ENCODE assay signal across 8 cellular contexts in genomic region chr19:756232-756631, GRCh38. TPM values are rescaled to one million over a fixed set of nuclear protein-coding genes. Genes with fewer than 3 reads are reported as not detected.
DNase-seq lines count a peak whose midpoint lies in the region; ATAC-seq and TF ChIP-seq lines count a peak whose summit lies in the region.

No MANE protein-coding gene starts in this region.

- no peak overlapping the region for H3K27ac ChIP-seq in vagina

- H3K36me3 ChIP-seq in vagina = no peaks in the 10 kb centered on the region

- peak; percentile 93 for ATAC-seq in activated CD4-positive, alpha-beta T cell treated with anti-CD3 and anti-CD28 coated beads for 36 hours
- no peak for ATAC-seq in HG02973 (IDR thresholded peaks at IDR 0.05; ENCODE audit: unreplicated experiment)

- H3K9me3 ChIP-seq in vagina = peaks cover 3% of the 10 kb centered on the region

- H3K4me1 ChIP-seq in vagina = peaks cover 17% of the 10 kb centered on the region

- H3K4me1 Mint-ChIP-seq in activated CD4-positive, alpha-beta T cell treated with anti-CD3 and anti-CD28 coated beads for 36 hours = peaks cover 3% of the 10 kb centered on the region

- peaks cover 6% of the 10 kb centered on the region for H3K9me3 Mint-ChIP-seq in activated CD4-positive, alpha-beta T cell treated with anti-CD3 and anti-CD28 coated beads for 36 hours (ENCODE audit: low read depth)

- intact Hi-C loops in activated CD4-positive, alpha-beta T cell treated with anti-CD3 and anti-CD28 coated beads for 36 hours (cut with DNase I, micrococcal nuclease) = no loop called here
- intact Hi-C loops in vagina (cut with DNase I) = no loop called here

- no peaks in the 10 kb centered on the region for H3K36me3 Mint-ChIP-seq in activated CD4-positive, alpha-beta T cell treated with anti-CD3 and anti-CD28 coated beads for 36 hours (ENCODE audit: low read depth)

- no peak overlapping the region for H3K27ac Mint-ChIP-seq in activated CD4-positive, alpha-beta T cell treated with anti-CD3 and anti-CD28 coated beads for 36 hours

- H3K27me3 ChIP-seq in vagina = no peaks in the 10 kb centered on the region

- CTCF ChIA-PET in activated CD4-positive, alpha-beta T cell treated with anti-CD3 and anti-CD28 coated beads for 36 hours (lab: Charles Lee) = no interaction called here

- TF ChIP-seq POLR2A in vagina (IDR thresholded peaks at IDR 0.05) = no peak

- no peak overlapping the region for H3K4me3 ChIP-seq in vagina

- peak; percentile 61 for DNase-seq in activated CD4-positive, alpha-beta T cell treated with anti-CD3 and anti-CD28 coated beads for 36 hours
- DNase-seq in activated CD4-positive, alpha-beta T cell treated with anti-CD3 and anti-CD28 coated beads for 1 hour = no peak
- DNase-seq in NCI-H69 (lab: John Stamatoyannopoulos, UW) (peak; percentile 67), cerebellar cortex (ENCODE audit: low spot score) (peak; percentile 21), NCI-H2081 (lab: John Stamatoyannopoulos, UW) (no peak), vagina (ENCODE audit: extremely low spot score in 2 of 2) (no peak)
- DNase-seq in stimulated activated CD4-positive, alpha-beta T cell treated with anti-CD3 and anti-CD28 coated beads, TNF-alpha, amount 100 ng/mL, for 24 hours (ENCODE audit: low read depth in 3 of 3) = peak in 2 of 3 experiments; percentile 3 to 27

- H3K4me3 Mint-ChIP-seq in activated CD4-positive, alpha-beta T cell treated with anti-CD3 and anti-CD28 coated beads for 36 hours = no peak overlapping the region

- POLR2A ChIA-PET in activated CD4-positive, alpha-beta T cell treated with anti-CD3 and anti-CD28 coated beads for 36 hours (lab: Charles Lee) = no interaction called here

- no peak for TF ChIP-seq CTCF in vagina (IDR thresholded peaks at IDR 0.05)

- H3K27me3 Mint-ChIP-seq in activated CD4-positive, alpha-beta T cell treated with anti-CD3 and anti-CD28 coated beads for 36 hours = no peaks in the 10 kb centered on the region

RNA-seq across cellular contexts. Expression of gene MISP, which starts 5.3 kb away (rescaled TPM):
- under 1 TPM in 1 of 2 experiments, not detected in 1; 0.07 TPM for total RNA-seq in activated CD4-positive, alpha-beta T cell treated with anti-CD3 and anti-CD28 coated beads for 36 hours
- 0.49 TPM for total RNA-seq in vagina

RNA-seq across cellular contexts. Expression of gene PTBP1, which starts 41.0 kb away (rescaled TPM):
- total RNA-seq in activated CD4-positive, alpha-beta T cell treated with anti-CD3 and anti-CD28 coated beads for 36 hours = 100 to 1,000 TPM; 584 to 738 TPM
- total RNA-seq in vagina = 230 TPM

RNA-seq across cellular contexts. Expression of gene PALM, which starts 47.5 kb away (rescaled TPM):
- under 1 TPM in 1 of 2 experiments, not detected in 1; 0.18 TPM for total RNA-seq in activated CD4-positive, alpha-beta T cell treated with anti-CD3 and anti-CD28 coated beads for 36 hours
- 40.0 TPM for total RNA-seq in vagina

Comparison
In these comparisons a context has a peak if more than half of its experiments do, and no peak if none do; other contexts are left out.
1. DNase-seq: peak in activated CD4-positive, alpha-beta T cell treated with anti-CD3 and anti-CD28 coated beads for 36 hours (single experiment), NCI-H69 (single experiment), cerebellar cortex (single experiment) and stimulated activated CD4-positive, alpha-beta T cell treated with anti-CD3 and anti-CD28 coated beads, TNF-alpha, amount 100 ng/mL, for 24 hours (2 of 3); none in activated CD4-positive, alpha-beta T cell treated with anti-CD3 and anti-CD28 coated beads for 1 hour (single experiment), NCI-H2081 (0 of 2) and vagina (0 of 2).
2. RNA of gene PALM, which starts 47.5 kb away (total RNA-seq): 40.0 TPM in vagina (single experiment); 0.18 TPM in activated CD4-positive, alpha-beta T cell treated with anti-CD3 and anti-CD28 coated beads for 36 hours; every median in the first group is over 10 times any median in the second.